In genomic region chr9:112750111-112750766, GRCh38 we compare ENCODE assay signal across 8 cellular contexts. TPM values are rescaled to one million over a fixed set of nuclear protein-coding genes. Genes with fewer than 3 reads are reported as not detected.
DNase-seq lines count a peak whose midpoint lies in the region; ATAC-seq and TF ChIP-seq lines count a peak whose summit lies in the region.

A gene with protein sequence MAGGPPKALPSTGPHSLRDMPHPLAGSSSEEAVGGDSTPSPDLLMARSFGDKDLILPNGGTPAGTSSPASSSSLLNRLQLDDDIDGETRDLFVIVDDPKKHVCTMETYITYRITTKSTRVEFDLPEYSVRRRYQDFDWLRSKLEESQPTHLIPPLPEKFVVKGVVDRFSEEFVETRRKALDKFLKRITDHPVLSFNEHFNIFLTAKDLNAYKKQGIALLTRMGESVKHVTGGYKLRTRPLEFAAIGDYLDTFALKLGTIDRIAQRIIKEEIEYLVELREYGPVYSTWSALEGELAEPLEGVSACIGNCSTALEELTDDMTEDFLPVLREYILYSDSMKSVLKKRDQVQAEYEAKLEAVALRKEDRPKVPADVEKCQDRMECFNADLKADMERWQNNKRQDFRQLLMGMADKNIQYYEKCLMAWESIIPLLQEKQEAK (plus strand): TSS chr9:112750760. CDS start chr9:112751002, 242 bp downstream.

- peak within 1 kb of the TSS; percentile 76 for H3K4me3 Mint-ChIP-seq in activated CD4-positive, alpha-beta memory T cell treated with anti-CD3 and anti-CD28 coated beads for 36 hours

- H3K27ac Mint-ChIP-seq in activated CD4-positive, alpha-beta memory T cell treated with anti-CD3 and anti-CD28 coated beads for 36 hours = peak within 1 kb of the TSS; percentile 78

- H3K27me3 ChIP-seq in BLaER1 (no peaks in the 10 kb centered on the region), right lobe of liver (no peaks in the 10 kb centered on the region)

- TF ChIP-seq POLR2A in GM19193 (IDR thresholded peaks at IDR 0.05; ENCODE audit: extremely low read depth, insufficient read depth, insufficient read length) = peak; percentile 71
- peak; percentile 92 for TF ChIP-seq POLR2A in right lobe of liver (IDR thresholded peaks at IDR 0.05)

- CTCF ChIA-PET in activated CD4-positive, alpha-beta memory T cell treated with anti-CD3 and anti-CD28 coated beads for 36 hours (lab: Charles Lee) = interaction anchor here (1.0 to 1.8 kb wide), 5 partner anchors 31 to 69 kb away, joined by 3 to 7 read pairs (median 4); no protein-coding TSS in a partner anchor

- no peaks in the 10 kb centered on the region for H3K36me3 Mint-ChIP-seq in activated CD4-positive, alpha-beta memory T cell treated with anti-CD3 and anti-CD28 coated beads for 36 hours

- H3K9me3 Mint-ChIP-seq in activated CD4-positive, alpha-beta memory T cell treated with anti-CD3 and anti-CD28 coated beads for 36 hours = no peaks in the 10 kb centered on the region

- POLR2A ChIA-PET in activated CD4-positive, alpha-beta memory T cell treated with anti-CD3 and anti-CD28 coated beads for 36 hours (lab: Charles Lee) = interaction anchor here (0.5 to 1.2 kb wide), 2 partner anchors 32 to 440 kb away, joined by 4 to 7 read pairs; partner anchors contain the start of gene INIP

- intact Hi-C loops in activated CD4-positive, alpha-beta memory T cell treated with anti-CD3 and anti-CD28 coated beads for 36 hours (cut with micrococcal nuclease) = loop anchor here (1.0 to 10.0 kb wide), 7 partner anchors 32 to 1119 kb away; partner anchors contain the start of genes DNAJC25, INIP, KIAA1958 and PTBP3
- intact Hi-C loops in right lobe of liver (cut with DNase I) = no loop called here

- H3K4me1 ChIP-seq in BLaER1 (peaks cover 56% of the 10 kb centered on the region), right lobe of liver (peaks cover 0 to 11% (median 5%) of the 10 kb centered on the region in 4 donors)

- H3K4me2 ChIP-seq in BLaER1 = peak within 1 kb of the TSS; percentile 97

- peaks cover 33% of the 10 kb centered on the region for H4K20me1 ChIP-seq in BLaER1

- TF ChIP-seq CTCF in right lobe of liver (IDR thresholded peaks at IDR 0.05) = peak in 2 of 4 donors; percentile 8 to 26

- 5% methylated on average over 20 of the region's 49 CpGs for WGBS in right lobe of liver (ENCODE audit: insufficient coverage, low coverage, low lambda C conversion rate, missing lambda C conversion rate)

- peak; percentile 33 for DNase-seq in NCI-H524 treated with DMSO at 0.1 percent for 48 hours (lab: John Stamatoyannopoulos, UW)
- peak; percentile 87 for DNase-seq in activated CD4-positive, alpha-beta memory T cell treated with anti-CD3 and anti-CD28 coated beads for 36 hours
- peak; percentile 65 to 87 for DNase-seq in dermis microvascular lymphatic vessel endothelial cell (ENCODE audit: low read depth in 2 of 2)
- peak; percentile 94 to 95 (median 94) for DNase-seq in right lobe of liver
- peak; percentile 63 for DNase-seq in stimulated activated CD4-positive, alpha-beta T cell treated with anti-CD3 and anti-CD28 coated beads, Interleukin-4, amount 100 ng/mL, for 24 hours

- H3K27me3 Mint-ChIP-seq in activated CD4-positive, alpha-beta memory T cell treated with anti-CD3 and anti-CD28 coated beads for 36 hours = no peaks in the 10 kb centered on the region

- H3K4me3 ChIP-seq in BLaER1 (peak within 1 kb of the TSS; percentile 99), right lobe of liver (peak within 1 kb of the TSS; percentile 86 to 95 (median 92))

- peaks cover 56% of the 10 kb centered on the region for H3K4me1 Mint-ChIP-seq in activated CD4-positive, alpha-beta memory T cell treated with anti-CD3 and anti-CD28 coated beads for 36 hours (ENCODE audit: low read depth)

- ATAC-seq in HG03378 (IDR thresholded peaks at IDR 0.05; ENCODE audit: unreplicated experiment) (peak; percentile 44), right lobe of liver (peak; percentile 96 to 97 (median 96))

- no peaks in the 10 kb centered on the region for H3K9me3 ChIP-seq in BLaER1
- peaks cover 0 to 2% (median 0%) of the 10 kb centered on the region in 4 donors for H3K9me3 ChIP-seq in right lobe of liver

- H3K9ac ChIP-seq in BLaER1 = peak within 1 kb of the TSS; percentile 87

- H3K27ac ChIP-seq in BLaER1 = peak within 1 kb of the TSS; percentile 84
- H3K27ac ChIP-seq in right lobe of liver = peak within 1 kb of the TSS; percentile 62 to 76 (median 73)

- H3K36me3 ChIP-seq in BLaER1 = no peaks in the 10 kb centered on the region
- H3K36me3 ChIP-seq in right lobe of liver = no peaks in the 10 kb centered on the region

RNA-seq across cellular contexts. Expression of the gene that starts here (rescaled TPM):
- total RNA-seq in activated CD4-positive, alpha-beta memory T cell treated with anti-CD3 and anti-CD28 coated beads for 36 hours = 1 to 10 TPM; 4.4 to 4.8 TPM
- total RNA-seq in dermis microvascular lymphatic vessel endothelial cell (5.9 and 9.7 TPM in 2 replicates), right lobe of liver (1 to 10 TPM; 5.2 to 9.0 (median 7.5) TPM)

Comparison
In these comparisons a context has a peak if more than half of its experiments do, and no peak if none do; other contexts are left out.
1. Peak in every context shown above with its lines: DNase-seq, ATAC-seq, H3K4me3 ChIP-seq and H3K27ac ChIP-seq.
2. DNase-seq: peak in every context shown above with its lines; median percentile 94 in right lobe of liver; 87 in activated CD4-positive, alpha-beta memory T cell treated with anti-CD3 and anti-CD28 coated beads for 36 hours; 76 in dermis microvascular lymphatic vessel endothelial cell; 63 in stimulated activated CD4-positive, alpha-beta T cell treated with anti-CD3 and anti-CD28 coated beads, Interleukin-4, amount 100 ng/mL, for 24 hours; 33 in NCI-H524 treated with DMSO at 0.1 percent for 48 hours.